ENCODE assay signal across 14 cellular contexts in the genomic region with DNA sequence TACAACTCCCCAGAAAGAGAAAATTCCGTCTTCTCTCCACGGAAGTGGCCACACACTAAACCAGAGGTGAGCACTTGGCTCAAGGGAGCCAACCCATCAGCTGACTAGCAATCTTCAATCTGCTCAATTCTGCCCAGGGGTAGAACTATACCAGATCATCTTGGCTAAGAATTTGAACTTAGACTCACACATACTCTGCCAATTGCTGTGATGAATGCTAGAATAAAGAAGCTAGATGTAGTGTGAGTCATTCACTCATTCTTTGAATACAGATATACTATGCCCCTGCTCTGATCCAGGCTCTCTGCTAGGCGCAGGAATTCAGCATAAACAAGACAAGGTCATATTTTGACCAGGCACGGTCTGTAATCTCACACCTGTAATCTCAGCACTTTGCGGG. TPM values are rescaled to one million over a fixed set of nuclear protein-coding genes. Genes with fewer than 3 reads are reported as not detected.
A peak's percentile ranks its signal among the peaks of the same experiment; 100 is the strongest.
DNase-seq lines count a peak whose midpoint lies in the region; ATAC-seq, FAIRE-seq and TF ChIP-seq lines count a peak whose summit lies in the region.
"Had no signal": no experiment of that assay in that cellular context is flagged by ENCODE, and none has a peak within 500 bp of the region (broad histone marks: within the 10 kb centered on the region; RNA-seq: fewer than 3 reads in every experiment).

No MANE protein-coding gene starts in this region.

- H3K36me3 Mint-ChIP-seq in CD4-positive, alpha-beta T cell (ENCODE audit: low read depth), result peaks cover 85% of the 10 kb centered on the region
- peaks cover 40% of the 10 kb centered on the region for H3K36me3 Mint-ChIP-seq in activated CD8-positive, alpha-beta T cell treated with anti-CD3 and anti-CD28 coated beads, Interleukin-2, amount 10 ng/mL, durations not matched to agents 7 days and 5 days (ENCODE audit: low read depth)

- no peaks in the 10 kb centered on the region for H3K9me3 Mint-ChIP-seq in CD4-positive, alpha-beta T cell
- H3K9me3 Mint-ChIP-seq in activated CD8-positive, alpha-beta T cell treated with anti-CD3 and anti-CD28 coated beads, Interleukin-2, amount 10 ng/mL, durations not matched to agents 7 days and 5 days (ENCODE audit: insufficient read depth), result no peaks in the 10 kb centered on the region
- H3K9me3 Mint-ChIP-seq: activated CD4-positive, alpha-beta T cell treated with anti-CD3 and anti-CD28 coated beads, Interleukin-2, amount 10 ng/mL, durations not matched to agents 7 days and 5 days had no signal

- peak overlapping the region; percentile 60 for H3K27ac Mint-ChIP-seq in CD4-positive, alpha-beta T cell
- H3K27ac Mint-ChIP-seq in activated CD8-positive, alpha-beta T cell treated with anti-CD3 and anti-CD28 coated beads, Interleukin-2, amount 10 ng/mL, durations not matched to agents 7 days and 5 days, result peak overlapping the region; percentile 17
- H3K27ac Mint-ChIP-seq: activated CD4-positive, alpha-beta T cell treated with anti-CD3 and anti-CD28 coated beads, Interleukin-2, amount 10 ng/mL, durations not matched to agents 7 days and 5 days had no signal

- no peaks in the 10 kb centered on the region for H3K27me3 Mint-ChIP-seq in CD4-positive, alpha-beta T cell
- no peaks in the 10 kb centered on the region for H3K27me3 Mint-ChIP-seq in activated CD8-positive, alpha-beta T cell treated with anti-CD3 and anti-CD28 coated beads, Interleukin-2, amount 10 ng/mL, durations not matched to agents 7 days and 5 days (ENCODE audit: low read depth)
- H3K27me3 Mint-ChIP-seq: activated CD4-positive, alpha-beta T cell treated with anti-CD3 and anti-CD28 coated beads, Interleukin-2, amount 10 ng/mL, durations not matched to agents 7 days and 5 days had no signal

- H3K36me3 ChIP-seq in WERI-Rb-1, result peaks cover 41% of the 10 kb centered on the region

- H3K27ac ChIP-seq in CD4-positive, alpha-beta T cell (ENCODE audit: low read depth, low read length), result peak overlapping the region; percentile 34
- no peak overlapping the region for H3K27ac ChIP-seq in WERI-Rb-1
- H3K27ac ChIP-seq: esophagus squamous epithelium, parathyroid adenoma had no signal

- CTCF ChIA-PET in CD4-positive, alpha-beta T cell (lab: Charles Lee), result no interaction called here
- CTCF ChIA-PET in activated CD8-positive, alpha-beta T cell treated with anti-CD3 and anti-CD28 coated beads, Interleukin-2, amount 10 ng/mL, durations not matched to agents 7 days and 5 days (lab: Charles Lee), result interaction anchor here (1.3 kb wide), 1 partner anchor 33 kb away, joined by 3 read pairs; no protein-coding TSS in a partner anchor

- H3K27me3 ChIP-seq in CD4-positive, alpha-beta T cell (ENCODE audit: control insufficient read depth, insufficient read depth, low read length), result no peaks in the 10 kb centered on the region
- no peaks in the 10 kb centered on the region for H3K27me3 ChIP-seq in WERI-Rb-1 (ENCODE audit: insufficient read depth, low read depth, severe bottlenecking)
- H3K27me3 ChIP-seq: colonic mucosa, esophagus squamous epithelium had no signal

- no peak overlapping the region for H3K4me3 ChIP-seq in WERI-Rb-1 (ENCODE audit: low read depth, low read length)
- H3K4me3 ChIP-seq: colonic mucosa, esophagus squamous epithelium had no signal

- TF ChIP-seq CTCF in CD4-positive, alpha-beta T cell (IDR thresholded peaks at IDR 0.05), result no peak
- TF ChIP-seq CTCF in WERI-Rb-1 (IDR thresholded peaks at IDR 0.05; ENCODE audit: low read depth, low read length), result no peak

- H3K4me1 Mint-ChIP-seq in CD4-positive, alpha-beta T cell (ENCODE audit: low read depth), result peaks cover 72% of the 10 kb centered on the region
- H3K4me1 Mint-ChIP-seq in activated CD8-positive, alpha-beta T cell treated with anti-CD3 and anti-CD28 coated beads, Interleukin-2, amount 10 ng/mL, durations not matched to agents 7 days and 5 days (ENCODE audit: low read depth), result peaks cover 52% of the 10 kb centered on the region

- TF ChIP-seq POLR2A in GM12891 (IDR thresholded peaks at IDR 0.05; ENCODE audit: low read depth, low read length), result no peak

- POLR2A ChIA-PET in CD4-positive, alpha-beta T cell (lab: Charles Lee), result interaction anchor here (0.9 kb wide), 1 partner anchor 9 kb away, joined by 6 read pairs; no protein-coding TSS in a partner anchor
- POLR2A ChIA-PET in activated CD8-positive, alpha-beta T cell treated with anti-CD3 and anti-CD28 coated beads, Interleukin-2, amount 10 ng/mL, durations not matched to agents 7 days and 5 days (lab: Charles Lee), result interaction anchor here (3.8 kb wide), 1 partner anchor 9 kb away, joined by 20 read pairs; no protein-coding TSS in a partner anchor

- intact Hi-C loops in CD4-positive, alpha-beta T cell (cut with DNase I, micrococcal nuclease), result no loop called here

- DNase-seq in CD4-positive, alpha-beta T cell, result no peak
- DNase-seq in GM12891 (ENCODE audit: insufficient read length, low spot score) (no peak), foreskin melanocyte (peak; percentile 63), WERI-Rb-1 (no peak), SW 1271 (lab: John Stamatoyannopoulos, UW) (no peak), DMS79 (lab: John Stamatoyannopoulos, UW) (no peak)
- DNase-seq in activated CD8-positive, alpha-beta T cell treated with anti-CD3 and anti-CD28 coated beads, Interleukin-2, amount 10 ng/mL, durations not matched to agents 7 days and 5 days, result no peak
- DNase-seq: activated CD4-positive, alpha-beta T cell treated with anti-CD3 and anti-CD28 coated beads, Interleukin-2, amount 10 ng/mL, durations not matched to agents 7 days and 5 days; colonic mucosa; esophagus squamous epithelium; mesenchymal stem cell had no signal

- H3K9me3 ChIP-seq in CD4-positive, alpha-beta T cell (ENCODE audit: control insufficient read depth, low read length), result no peaks in the 10 kb centered on the region
- H3K9me3 ChIP-seq in WERI-Rb-1 (ENCODE audit: severe bottlenecking), result no peaks in the 10 kb centered on the region
- H3K9me3 ChIP-seq: colonic mucosa, esophagus squamous epithelium had no signal

- no peak overlapping the region for H3K4me3 Mint-ChIP-seq in CD4-positive, alpha-beta T cell
- no peak overlapping the region for H3K4me3 Mint-ChIP-seq in activated CD8-positive, alpha-beta T cell treated with anti-CD3 and anti-CD28 coated beads, Interleukin-2, amount 10 ng/mL, durations not matched to agents 7 days and 5 days
- H3K4me3 Mint-ChIP-seq: activated CD4-positive, alpha-beta T cell treated with anti-CD3 and anti-CD28 coated beads, Interleukin-2, amount 10 ng/mL, durations not matched to agents 7 days and 5 days had no signal

- ATAC-seq in CD4-positive, alpha-beta T cell (ENCODE audit: poor library complexity), result no peak
- ATAC-seq in activated CD8-positive, alpha-beta T cell treated with anti-CD3 and anti-CD28 coated beads, Interleukin-2, amount 10 ng/mL, durations not matched to agents 7 days and 5 days, result no peak
- no peak for ATAC-seq in GM19452 (IDR thresholded peaks at IDR 0.05; ENCODE audit: unreplicated experiment)

- FAIRE-seq in GM12891 (lab: Jason Lieb, UNC), result peak; percentile 71
- FAIRE-seq: HTR-8/SVneo had no signal

TF ChIP-seq in GM12891, 5 proteins besides CTCF, POLR2A, EP300 and RAD21:
- TF ChIP-seq SPI1 (IDR thresholded peaks at IDR 0.05; ENCODE audit: low read depth, low read length) (no peak), TAF1 (IDR thresholded peaks at IDR 0.05; ENCODE audit: low read depth, low read length) (no peak), POLR2AphosphoS5 (IDR thresholded peaks at IDR 0.05; ENCODE audit: low read depth, low read length) (no peak), POU2F2 (IDR thresholded peaks at IDR 0.05; ENCODE audit: low read depth, low read length) (no peak), PAX5 (IDR thresholded peaks at IDR 0.05; ENCODE audit: insufficient read depth, low read length, severe bottlenecking) (no peak)

RNA-seq across cellular contexts. Expression of a gene that starts 8.5 kb away (rescaled TPM):
- total RNA-seq in CD4-positive, alpha-beta T cell, result 100 to 1,000 TPM; 171 to 176 TPM
- 21.4 TPM for polyA plus RNA-seq in GM12891 (2012; ENCODE audit: low read depth, missing spikeins)
- 10 to 100 TPM; 22.5 to 31.2 TPM for total RNA-seq in activated CD8-positive, alpha-beta T cell treated with anti-CD3 and anti-CD28 coated beads, Interleukin-2, amount 10 ng/mL, durations not matched to agents 7 days and 5 days

Comparison
In these comparisons a context has a peak if more than half of its experiments do, and no peak if none do; other contexts are left out.
1. RNA of a gene that starts 8.5 kb away (total RNA-seq): 171 to 176 TPM in CD4-positive, alpha-beta T cell; 22.5 to 31.2 TPM in activated CD8-positive, alpha-beta T cell treated with anti-CD3 and anti-CD28 coated beads, Interleukin-2, amount 10 ng/mL, durations not matched to agents 7 days and 5 days; every median in the first group is over 4 times any median in the second.